ENCODE assay signal across 8 cellular contexts in genomic region chr7:104695563-104695962, GRCh38.
"Had no signal": no experiment of that assay in that cellular context is flagged by ENCODE, and none has a peak within 500 bp of the region (broad histone marks: within the 10 kb centered on the region; RNA-seq: fewer than 3 reads in every experiment).

No MANE protein-coding gene starts in this region.

- DNase-seq: GM23248, GOT3, H7, H9, HCEC 1CT, HFFc6 had no signal

- H3K4me3 Mint-ChIP-seq: GM23338, H9, HFFc6 had no signal

- H3K4me1 Mint-ChIP-seq: GM23338, H9 had no signal

- H3K27ac ChIP-seq: GM23248 had no signal

- H3K36me3 ChIP-seq: HAP-1 had no signal

- H3K9me3 ChIP-seq: HAP-1 had no signal

- H3K27ac Mint-ChIP-seq: GM23338, H9, HFFc6 had no signal

- H3K9ac ChIP-seq: GM23248 had no signal

- H3K4me1 ChIP-seq: HAP-1 had no signal

- H3K4me3 ChIP-seq: GM23248, GM23338, HAP-1 had no signal
